ENCODE assay signal across 9 cellular contexts in genomic region chr16:82995927-82996441, GRCh38.
DNase-seq lines count a peak whose midpoint lies in the region; ATAC-seq and TF ChIP-seq lines count a peak whose summit lies in the region.
"Had no signal": no experiment of that assay in that cellular context is flagged by ENCODE, and none has a peak within 500 bp of the region (broad histone marks: within the 10 kb centered on the region; RNA-seq: fewer than 3 reads in every experiment).

No MANE protein-coding gene starts in this region.

- H3K4me1 ChIP-seq in colonic mucosa, result peaks cover 2% of the 10 kb centered on the region

- H3K4me3 ChIP-seq in BJ (ENCODE audit: low read depth, low read length), result no peak overlapping the region
- H3K4me3 ChIP-seq in NB4 (ENCODE audit: low read depth, low read length), result no peak overlapping the region
- H3K4me3 ChIP-seq in colonic mucosa, result no peak overlapping the region
- no peak overlapping the region for H3K4me3 ChIP-seq in MG63

- TF ChIP-seq CTCF in BJ (IDR thresholded peaks at IDR 0.05; ENCODE audit: insufficient read depth, low read depth, low read length) (no peak), NB4 (IDR thresholded peaks at IDR 0.05; ENCODE audit: low read depth, low read length) (no peak), colonic mucosa (IDR thresholded peaks at IDR 0.05) (no peak), WTC11 (IDR thresholded peaks at IDR 0.05) (no peak)

- DNase-seq in BJ (ENCODE audit: low read depth) (peak; percentile 49), NB4 (ENCODE audit: low read depth) (peak; percentile 21), colonic mucosa (peak; percentile 61), mucosa of gallbladder (ENCODE audit: low spot score) (peak; percentile 45), GM19238 (ENCODE audit: insufficient read length, low spot score) (no peak), WTC11 (ENCODE audit: low spot score) (no peak), MG63 (no peak)
- DNase-seq: nucleus accumbens had no signal

- H3K27me3 Mint-ChIP-seq in WTC11 (ENCODE audit: low read depth), result no peaks in the 10 kb centered on the region; the same call in 1 of the 2 replicates

- H3K9me3 Mint-ChIP-seq in WTC11, result peaks cover 3% of the 10 kb centered on the region; the same call in 1 of the 2 replicates

- no peaks in the 10 kb centered on the region for H3K36me3 ChIP-seq in BJ (ENCODE audit: control insufficient read depth, insufficient read depth, low read length)
- H3K36me3 ChIP-seq in colonic mucosa, result no peaks in the 10 kb centered on the region
- no peaks in the 10 kb centered on the region for H3K36me3 ChIP-seq in MG63

- H3K27ac ChIP-seq in colonic mucosa, result peak overlapping the region; percentile 66

- ATAC-seq in HG03095 (IDR thresholded peaks at IDR 0.05; ENCODE audit: unreplicated experiment), result no peak
- ATAC-seq in WTC11, result no peak

- CTCF ChIA-PET in BJ (lab: Yijun Ruan, JAX) (interaction anchor here (0.9 kb wide), 1 partner anchor 12 kb away, joined by 3 read pairs; no protein-coding TSS in a partner anchor), WTC11 (lab: Charles Lee) (no interaction called here)

- no peak overlapping the region for H3K9ac ChIP-seq in colonic mucosa (ENCODE audit: low read depth in 2 of 2, low read length in 2 of 2)

- no peaks in the 10 kb centered on the region for H3K36me3 Mint-ChIP-seq in WTC11

- H3K9me3 ChIP-seq in colonic mucosa, result no peaks in the 10 kb centered on the region
- no peaks in the 10 kb centered on the region for H3K9me3 ChIP-seq in MG63

- POLR2A ChIA-PET in BJ (lab: Charles Lee), result no interaction called here
- POLR2A ChIA-PET in WTC11 (lab: Charles Lee), result no interaction called here

- TF ChIP-seq POLR2A in NB4 (IDR thresholded peaks at IDR 0.05; ENCODE audit: extremely low read depth, insufficient read length), result no peak

- no peaks in the 10 kb centered on the region for H3K27me3 ChIP-seq in BJ (ENCODE audit: control insufficient read depth, insufficient read depth, low read length)
- H3K27me3 ChIP-seq in colonic mucosa, result no peaks in the 10 kb centered on the region
- H3K27me3 ChIP-seq in MG63, result no peaks in the 10 kb centered on the region

- H3K4me3 Mint-ChIP-seq in WTC11, result no peak overlapping the region

- intact Hi-C loops in colonic mucosa (cut with DNase I), result no loop called here

- H3K4me1 Mint-ChIP-seq in WTC11, result no peaks in the 10 kb centered on the region

- H3K27ac Mint-ChIP-seq in WTC11, result no peak overlapping the region

TF ChIP-seq in WTC11, 78 proteins besides CTCF, POLR2A, EP300 and RAD21:
- TF ChIP-seq TP53 (CRISPR knock-in tag; IDR thresholded peaks at IDR 0.05), result no peak
- no peak for TF ChIP-seq GABPB1 (CRISPR knock-in tag; IDR thresholded peaks at IDR 0.05)
- TF ChIP-seq CDX4 (CRISPR knock-in tag; IDR thresholded peaks at IDR 0.05; ENCODE audit: borderline replicate concordance), result no peak
- TF ChIP-seq E2F4 (CRISPR knock-in tag; IDR thresholded peaks at IDR 0.05; ENCODE audit: borderline replicate concordance, low read depth), result no peak
- no peak for TF ChIP-seq NR3C1 (CRISPR knock-in tag; conservative IDR thresholded peaks at IDR 0.05; ENCODE audit: low read depth)

Comparison
In these comparisons a context has a peak if more than half of its experiments do, and no peak if none do; other contexts are left out.
1. DNase-seq: peak in BJ (single experiment), NB4 (single experiment), colonic mucosa (single experiment) and mucosa of gallbladder (single experiment); none in GM19238 (single experiment), WTC11 (single experiment) and MG63 (single experiment).